Comparison of ENCODE assay signal across 1 cellular context in genomic region chr17:82236142-82236971, GRCh38.
A peak's percentile ranks its signal among the peaks of the same experiment; 100 is the strongest.
TF ChIP-seq lines count a peak whose summit lies in the region.

No MANE protein-coding gene starts in this region.

TF ChIP-seq in HepG2, 621 proteins besides CTCF, POLR2A, EP300 and RAD21 (continued from another document and continues in another):
- TF ChIP-seq, protein P1, sequence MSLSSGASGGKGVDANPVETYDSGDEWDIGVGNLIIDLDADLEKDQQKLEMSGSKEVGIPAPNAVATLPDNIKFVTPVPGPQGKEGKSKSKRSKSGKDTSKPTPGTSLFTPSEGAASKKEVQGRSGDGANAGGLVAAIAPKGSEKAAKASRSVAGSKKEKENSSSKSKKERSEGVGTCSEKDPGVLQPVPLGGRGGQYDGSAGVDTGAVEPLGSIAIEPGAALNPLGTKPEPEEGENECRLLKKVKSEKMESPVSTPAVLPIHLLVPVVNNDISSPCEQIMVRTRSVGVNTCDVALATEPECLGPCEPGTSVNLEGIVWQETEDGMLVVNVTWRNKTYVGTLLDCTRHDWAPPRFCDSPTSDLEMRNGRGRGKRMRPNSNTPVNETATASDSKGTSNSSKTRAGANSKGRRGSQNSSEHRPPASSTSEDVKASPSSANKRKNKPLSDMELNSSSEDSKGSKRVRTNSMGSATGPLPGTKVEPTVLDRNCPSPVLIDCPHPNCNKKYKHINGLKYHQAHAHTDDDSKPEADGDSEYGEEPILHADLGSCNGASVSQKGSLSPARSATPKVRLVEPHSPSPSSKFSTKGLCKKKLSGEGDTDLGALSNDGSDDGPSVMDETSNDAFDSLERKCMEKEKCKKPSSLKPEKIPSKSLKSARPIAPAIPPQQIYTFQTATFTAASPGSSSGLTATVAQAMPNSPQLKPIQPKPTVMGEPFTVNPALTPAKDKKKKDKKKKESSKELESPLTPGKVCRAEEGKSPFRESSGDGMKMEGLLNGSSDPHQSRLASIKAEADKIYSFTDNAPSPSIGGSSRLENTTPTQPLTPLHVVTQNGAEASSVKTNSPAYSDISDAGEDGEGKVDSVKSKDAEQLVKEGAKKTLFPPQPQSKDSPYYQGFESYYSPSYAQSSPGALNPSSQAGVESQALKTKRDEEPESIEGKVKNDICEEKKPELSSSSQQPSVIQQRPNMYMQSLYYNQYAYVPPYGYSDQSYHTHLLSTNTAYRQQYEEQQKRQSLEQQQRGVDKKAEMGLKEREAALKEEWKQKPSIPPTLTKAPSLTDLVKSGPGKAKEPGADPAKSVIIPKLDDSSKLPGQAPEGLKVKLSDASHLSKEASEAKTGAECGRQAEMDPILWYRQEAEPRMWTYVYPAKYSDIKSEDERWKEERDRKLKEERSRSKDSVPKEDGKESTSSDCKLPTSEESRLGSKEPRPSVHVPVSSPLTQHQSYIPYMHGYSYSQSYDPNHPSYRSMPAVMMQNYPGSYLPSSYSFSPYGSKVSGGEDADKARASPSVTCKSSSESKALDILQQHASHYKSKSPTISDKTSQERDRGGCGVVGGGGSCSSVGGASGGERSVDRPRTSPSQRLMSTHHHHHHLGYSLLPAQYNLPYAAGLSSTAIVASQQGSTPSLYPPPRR (CRISPR knock-in tag; IDR thresholded peaks at IDR 0.05; ENCODE audit: borderline replicate concordance): peak; percentile 92
- TF ChIP-seq ZNF383 (CRISPR knock-in tag; IDR thresholded peaks at IDR 0.05; ENCODE audit: borderline replicate concordance): no peak
- TF ChIP-seq HDAC6 (IDR thresholded peaks at IDR 0.05; ENCODE audit: low read depth, low read length): no peak
- peak; percentile 94 for TF ChIP-seq XRCC5 (optimal IDR thresholded peaks at IDR 0.05; ENCODE audit: low read length)
- no peak for TF ChIP-seq SNRNP70 (IDR thresholded peaks at IDR 0.05; ENCODE audit: low read depth, low read length)
- TF ChIP-seq BRF2 (CRISPR knock-in tag; IDR thresholded peaks at IDR 0.05): peak; percentile 99; the same call in 1 of the 2 replicates
- TF ChIP-seq NBN (conservative IDR thresholded peaks at IDR 0.05): no peak
- peak; percentile 78 for TF ChIP-seq RBFOX2 (IDR thresholded peaks at IDR 0.05; ENCODE audit: low read depth, low read length)
- peak; percentile 98 for TF ChIP-seq SNAPC2 (CRISPR knock-in tag; IDR thresholded peaks at IDR 0.05)
- peak; percentile 90; the same call in 1 of the 2 replicates for TF ChIP-seq ZNF30 (CRISPR knock-in tag; IDR thresholded peaks at IDR 0.05)
- TF ChIP-seq, protein P2, sequence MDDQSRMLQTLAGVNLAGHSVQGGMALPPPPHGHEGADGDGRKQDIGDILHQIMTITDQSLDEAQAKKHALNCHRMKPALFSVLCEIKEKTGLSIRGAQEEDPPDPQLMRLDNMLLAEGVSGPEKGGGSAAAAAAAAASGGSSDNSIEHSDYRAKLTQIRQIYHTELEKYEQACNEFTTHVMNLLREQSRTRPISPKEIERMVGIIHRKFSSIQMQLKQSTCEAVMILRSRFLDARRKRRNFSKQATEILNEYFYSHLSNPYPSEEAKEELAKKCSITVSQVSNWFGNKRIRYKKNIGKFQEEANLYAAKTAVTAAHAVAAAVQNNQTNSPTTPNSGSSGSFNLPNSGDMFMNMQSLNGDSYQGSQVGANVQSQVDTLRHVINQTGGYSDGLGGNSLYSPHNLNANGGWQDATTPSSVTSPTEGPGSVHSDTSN (CRISPR knock-in tag; IDR thresholded peaks at IDR 0.05; ENCODE audit: borderline replicate concordance): peak; percentile 92; the same call in 1 of the 2 replicates
- TF ChIP-seq CBX5 (CRISPR knock-in tag; IDR thresholded peaks at IDR 0.05; ENCODE audit: borderline replicate concordance): peak; percentile 86; the same call in 1 of the 2 replicates
- no peak for TF ChIP-seq CEBPZ (IDR thresholded peaks at IDR 0.05; ENCODE audit: low read length)
- TF ChIP-seq NR1H2 (CRISPR knock-in tag; IDR thresholded peaks at IDR 0.05; ENCODE audit: borderline replicate concordance, low read depth): no peak; the same call in 1 of the 2 replicates
- TF ChIP-seq ZNF841 (CRISPR knock-in tag; IDR thresholded peaks at IDR 0.05; ENCODE audit: borderline replicate concordance): peak; percentile 52; the same call in 1 of the 2 replicates
- TF ChIP-seq JARID2 (CRISPR knock-in tag; IDR thresholded peaks at IDR 0.05; ENCODE audit: insufficient replicate concordance): no peak
- TF ChIP-seq GRHL1 (CRISPR knock-in tag; conservative IDR thresholded peaks at IDR 0.05): no peak
- peak; percentile 94 for TF ChIP-seq KLF12 (CRISPR knock-in tag; IDR thresholded peaks at IDR 0.05; ENCODE audit: borderline replicate concordance)
- TF ChIP-seq ZBTB49 (CRISPR knock-in tag; IDR thresholded peaks at IDR 0.05; ENCODE audit: borderline replicate concordance): peak; percentile 89; the same call in 1 of the 2 replicates
- TF ChIP-seq BRCA1 (CRISPR knock-in tag; IDR thresholded peaks at IDR 0.05): peak; percentile 97; the same call in 1 of the 2 replicates
- TF ChIP-seq, protein P3, sequence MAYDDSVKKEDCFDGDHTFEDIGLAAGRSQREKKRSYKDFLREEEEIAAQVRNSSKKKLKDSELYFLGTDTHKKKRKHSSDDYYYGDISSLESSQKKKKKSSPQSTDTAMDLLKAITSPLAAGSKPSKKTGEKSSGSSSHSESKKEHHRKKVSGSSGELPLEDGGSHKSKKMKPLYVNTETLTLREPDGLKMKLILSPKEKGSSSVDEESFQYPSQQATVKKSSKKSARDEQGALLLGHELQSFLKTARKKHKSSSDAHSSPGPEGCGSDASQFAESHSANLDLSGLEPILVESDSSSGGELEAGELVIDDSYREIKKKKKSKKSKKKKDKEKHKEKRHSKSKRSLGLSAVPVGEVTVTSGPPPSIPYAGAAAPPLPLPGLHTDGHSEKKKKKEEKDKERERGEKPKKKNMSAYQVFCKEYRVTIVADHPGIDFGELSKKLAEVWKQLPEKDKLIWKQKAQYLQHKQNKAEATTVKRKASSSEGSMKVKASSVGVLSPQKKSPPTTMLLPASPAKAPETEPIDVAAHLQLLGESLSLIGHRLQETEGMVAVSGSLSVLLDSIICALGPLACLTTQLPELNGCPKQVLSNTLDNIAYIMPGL (CRISPR knock-in tag; IDR thresholded peaks at IDR 0.05; ENCODE audit: borderline replicate concordance in 1 of 2, low read depth in 1 of 2): peak; percentile 79 to 91
- no peak for TF ChIP-seq RORA (CRISPR knock-in tag; IDR thresholded peaks at IDR 0.05)
- peak; percentile 100 for TF ChIP-seq CCDC6 (CRISPR knock-in tag; IDR thresholded peaks at IDR 0.05)
- peak; percentile 75 for TF ChIP-seq IKZF4 (CRISPR knock-in tag; IDR thresholded peaks at IDR 0.05; ENCODE audit: borderline replicate concordance, low read depth, not compliant biosample characterization)
- TF ChIP-seq, protein P4, sequence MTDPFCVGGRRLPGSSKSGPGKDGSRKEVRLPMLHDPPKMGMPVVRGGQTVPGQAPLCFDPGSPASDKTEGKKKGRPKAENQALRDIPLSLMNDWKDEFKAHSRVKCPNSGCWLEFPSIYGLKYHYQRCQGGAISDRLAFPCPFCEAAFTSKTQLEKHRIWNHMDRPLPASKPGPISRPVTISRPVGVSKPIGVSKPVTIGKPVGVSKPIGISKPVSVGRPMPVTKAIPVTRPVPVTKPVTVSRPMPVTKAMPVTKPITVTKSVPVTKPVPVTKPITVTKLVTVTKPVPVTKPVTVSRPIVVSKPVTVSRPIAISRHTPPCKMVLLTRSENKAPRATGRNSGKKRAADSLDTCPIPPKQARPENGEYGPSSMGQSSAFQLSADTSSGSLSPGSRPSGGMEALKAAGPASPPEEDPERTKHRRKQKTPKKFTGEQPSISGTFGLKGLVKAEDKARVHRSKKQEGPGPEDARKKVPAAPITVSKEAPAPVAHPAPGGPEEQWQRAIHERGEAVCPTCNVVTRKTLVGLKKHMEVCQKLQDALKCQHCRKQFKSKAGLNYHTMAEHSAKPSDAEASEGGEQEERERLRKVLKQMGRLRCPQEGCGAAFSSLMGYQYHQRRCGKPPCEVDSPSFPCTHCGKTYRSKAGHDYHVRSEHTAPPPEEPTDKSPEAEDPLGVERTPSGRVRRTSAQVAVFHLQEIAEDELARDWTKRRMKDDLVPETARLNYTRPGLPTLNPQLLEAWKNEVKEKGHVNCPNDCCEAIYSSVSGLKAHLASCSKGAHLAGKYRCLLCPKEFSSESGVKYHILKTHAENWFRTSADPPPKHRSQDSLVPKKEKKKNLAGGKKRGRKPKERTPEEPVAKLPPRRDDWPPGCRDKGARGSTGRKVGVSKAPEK (CRISPR knock-in tag; IDR thresholded peaks at IDR 0.05; ENCODE audit: borderline replicate concordance): no peak; the same call in 1 of the 2 replicates
- peak; percentile 90 for TF ChIP-seq FOXJ3 (CRISPR knock-in tag; IDR thresholded peaks at IDR 0.05; ENCODE audit: borderline replicate concordance)
- peak; percentile 94 for TF ChIP-seq GATAD2A (CRISPR knock-in tag; IDR thresholded peaks at IDR 0.05)
- TF ChIP-seq ATAD3A (CRISPR knock-in tag; IDR thresholded peaks at IDR 0.05): no peak
- TF ChIP-seq IRF2 (CRISPR knock-in tag; IDR thresholded peaks at IDR 0.05): peak; percentile 90
- TF ChIP-seq, protein P5, sequence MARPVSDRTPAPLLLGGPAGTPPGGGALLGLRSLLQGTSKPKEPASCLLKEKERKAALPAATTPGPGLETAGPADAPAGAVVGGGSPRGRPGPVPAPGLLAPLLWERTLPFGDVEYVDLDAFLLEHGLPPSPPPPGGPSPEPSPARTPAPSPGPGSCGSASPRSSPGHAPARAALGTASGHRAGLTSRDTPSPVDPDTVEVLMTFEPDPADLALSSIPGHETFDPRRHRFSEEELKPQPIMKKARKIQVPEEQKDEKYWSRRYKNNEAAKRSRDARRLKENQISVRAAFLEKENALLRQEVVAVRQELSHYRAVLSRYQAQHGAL (CRISPR knock-in tag; IDR thresholded peaks at IDR 0.05; ENCODE audit: not compliant biosample characterization): no peak
- TF ChIP-seq, protein P6, sequence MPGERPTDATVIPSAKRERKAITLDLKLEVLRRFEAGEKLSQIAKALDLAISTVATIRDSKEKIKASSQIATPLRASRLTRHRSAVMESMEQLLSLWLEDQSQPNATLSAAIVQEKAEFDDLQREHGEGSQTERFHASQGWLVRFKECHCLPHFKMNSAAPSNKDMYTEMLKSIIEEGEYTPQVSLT (CRISPR knock-in tag; IDR thresholded peaks at IDR 0.05; ENCODE audit: borderline replicate concordance, low read depth): peak; percentile 97; the same call in 1 of the 2 replicates
- TF ChIP-seq MLX (CRISPR knock-in tag; IDR thresholded peaks at IDR 0.05): peak; percentile 76; the same call in 1 of the 2 replicates
- peak; percentile 98 for TF ChIP-seq ZNF343 (CRISPR knock-in tag; IDR thresholded peaks at IDR 0.05)
- no peak for TF ChIP-seq PCBP2 (optimal IDR thresholded peaks at IDR 0.05; ENCODE audit: low read depth, low read length, poor library complexity, severe bottlenecking)
